In genomic region chrX:55342533-55343501, GRCh38 we compare ENCODE assay signal across 8 cellular contexts.
DNase-seq lines count a peak whose midpoint lies in the region; TF ChIP-seq lines count a peak whose summit lies in the region.

No MANE protein-coding gene starts in this region.

- H3K9me3 ChIP-seq in H9 (ENCODE audit: control insufficient read depth, low read depth, low read length) = peaks cover 38% of the 10 kb centered on the region

- no peak overlapping the region for H3K56ac ChIP-seq in H9 (ENCODE audit: insufficient read length, low read depth, low read length)

- H2BK20ac ChIP-seq in H9 (ENCODE audit: low read depth, low read length, poor library complexity, severe bottlenecking) = no peak overlapping the region

- no peak overlapping the region for H3K18ac ChIP-seq in H9 (ENCODE audit: insufficient read length, low read depth, low read length)

- no peaks in the 10 kb centered on the region for H3K4me1 ChIP-seq in H9 (ENCODE audit: insufficient read depth, low read length)

- no peak overlapping the region for H3K4me3 ChIP-seq in fibroblast of villous mesenchyme (ENCODE audit: low read depth, low read length)

- H3K23ac ChIP-seq in H9 (ENCODE audit: insufficient read length, low read depth, low read length) = no peak overlapping the region

- no peak overlapping the region for H2BK120ac ChIP-seq in H9 (ENCODE audit: low read depth, low read length, poor library complexity, severe bottlenecking)

- no peak overlapping the region for H2BK15ac ChIP-seq in H9 (ENCODE audit: low read depth, low read length)

- no peaks in the 10 kb centered on the region for H3K23me2 ChIP-seq in H9 (ENCODE audit: insufficient read length, low read depth, low read length, poor library complexity, severe bottlenecking)

- no peaks in the 10 kb centered on the region for H4K20me1 ChIP-seq in H9 (ENCODE audit: control insufficient read depth, insufficient read depth, insufficient read length)

- H3K14ac ChIP-seq in H9 (ENCODE audit: insufficient read depth, low read length) = no peak overlapping the region

- no peak overlapping the region for H2AFZ ChIP-seq in H9 (ENCODE audit: low read length)

- H2AK5ac ChIP-seq in H9 (ENCODE audit: insufficient read length, low read length) = no peak overlapping the region

- H4K8ac ChIP-seq in H9 (replicated peaks; ENCODE audit: insufficient read length, low read depth, low read length) = no peak overlapping the region

- H3K79me1 ChIP-seq in H9 (ENCODE audit: insufficient read depth, low read depth, low read length, poor library complexity, severe bottlenecking) = no peaks in the 10 kb centered on the region

- no peaks in the 10 kb centered on the region for H3K4me1 Mint-ChIP-seq in H9

- no peak overlapping the region; a peak in 1 of 7 replicates for H3K27ac Mint-ChIP-seq in H9

- H3K36me3 Mint-ChIP-seq in H9 (ENCODE audit: insufficient read depth in 1 of 3, low read depth in 3 of 3) = peaks cover 9 to 17% (median 12%) of the 10 kb centered on the region in 3 experiments; a peak in 6 of 7 replicates

- no CpG with 5 or more reads among the region's 21 CpGs for WGBS in H9 (ENCODE audit: extremely low coverage, insufficient read length, low lambda C conversion rate)

- no peak overlapping the region for H3K27ac ChIP-seq in H9 (ENCODE audit: insufficient read length, low read depth, low read length)

- no peak overlapping the region for H3K9ac ChIP-seq in H9 (ENCODE audit: extremely low read depth, insufficient read length, low read length)

- H3K9me3 Mint-ChIP-seq in H9 = peaks cover 79 to 89% of the 10 kb centered on the region in 2 experiments

- H4K91ac ChIP-seq in H9 (ENCODE audit: insufficient read length, low read depth, low read length) = no peak overlapping the region

- H3K27me3 Mint-ChIP-seq in H9 (ENCODE audit: low read depth) = peaks cover 1% of the 10 kb centered on the region; the same call in 1 of the 2 replicates

- H3K4ac ChIP-seq in H9 (ENCODE audit: low read depth, low read length) = no peak overlapping the region

- peak; percentile 41; the same call in 2 of the 3 replicates for TF ChIP-seq CTCF in H9 (conservative IDR thresholded peaks at IDR 0.05)
- TF ChIP-seq CTCF in fibroblast of villous mesenchyme (IDR thresholded peaks at IDR 0.05; ENCODE audit: insufficient read depth, low read depth, low read length) = peak; percentile 46

- H2BK5ac ChIP-seq in H9 (ENCODE audit: insufficient read length, low read length) = no peak overlapping the region

- no peak overlapping the region for H3T11ph ChIP-seq in H9 (ENCODE audit: low read length)

- DNase-seq in stimulated activated CD4-positive, alpha-beta T cell treated with anti-CD3 and anti-CD28 coated beads, Interleukin-12 subunit alpha, Interleukin-12 subunit beta, amount 100 ng/mL, for 4 hours = peak; percentile 1
- DNase-seq in stimulated activated CD4-positive, alpha-beta T cell treated with anti-CD3 and anti-CD28 coated beads, Interleukin-4, amount 100 ng/mL, for 1 hour = no peak
- peak; percentile 47 for DNase-seq in H9
- DNase-seq in NCI-H1092 treated with DMSO at 0.1 percent for 48 hours (lab: John Stamatoyannopoulos, UW) = peak; percentile 45
- DNase-seq in activated CD4-positive, alpha-beta T cell treated with anti-CD3 and anti-CD28 coated beads, Interleukin-2, amount 50 U/mL, for 4 hours = peak; percentile 5 to 17
- DNase-seq in fibroblast of villous mesenchyme (ENCODE audit: low read depth) = peak; percentile 7
- peak; percentile 22 for DNase-seq in stimulated activated CD4-positive, alpha-beta T cell treated with anti-CD3 and anti-CD28 coated beads, Interleukin-15, amount 100 ng/mL, for 24 hours
- no peak for DNase-seq in HCEC 1CT

- H3K79me2 ChIP-seq in H9 (ENCODE audit: insufficient read depth, low read length) = no peaks in the 10 kb centered on the region

- H4K5ac ChIP-seq in H9 (ENCODE audit: insufficient read length, low read depth, low read length) = no peak overlapping the region

- H3K4me2 ChIP-seq in H9 (ENCODE audit: insufficient read depth, insufficient read length, low read length) = no peak overlapping the region

- no peaks in the 10 kb centered on the region for H3K27me3 ChIP-seq in H9 (ENCODE audit: insufficient read depth, low read length)

- no peak overlapping the region; a peak in 1 of 5 replicates for H3K4me3 Mint-ChIP-seq in H9

- H2BK12ac ChIP-seq in H9 (ENCODE audit: insufficient read length, low read depth, low read length) = no peak overlapping the region

Comparison
In these comparisons a context has a peak if more than half of its experiments do, and no peak if none do; other contexts are left out.
1. DNase-seq: peak in stimulated activated CD4-positive, alpha-beta T cell treated with anti-CD3 and anti-CD28 coated beads, Interleukin-12 subunit alpha, Interleukin-12 subunit beta, amount 100 ng/mL, for 4 hours (single experiment), H9 (single experiment), NCI-H1092 treated with DMSO at 0.1 percent for 48 hours (single experiment), activated CD4-positive, alpha-beta T cell treated with anti-CD3 and anti-CD28 coated beads, Interleukin-2, amount 50 U/mL, for 4 hours (2 of 2), fibroblast of villous mesenchyme (single experiment) and stimulated activated CD4-positive, alpha-beta T cell treated with anti-CD3 and anti-CD28 coated beads, Interleukin-15, amount 100 ng/mL, for 24 hours (single experiment); none in stimulated activated CD4-positive, alpha-beta T cell treated with anti-CD3 and anti-CD28 coated beads, Interleukin-4, amount 100 ng/mL, for 1 hour (single experiment) and HCEC 1CT (single experiment).